In genomic region chr2:113167115-113167932, GRCh38 we compare ENCODE assay signal across 10 cellular contexts. TPM values are rescaled to one million over a fixed set of nuclear protein-coding genes. Genes with fewer than 3 reads are reported as not detected.
DNase-seq lines count a peak whose midpoint lies in the region; TF ChIP-seq lines count a peak whose summit lies in the region.
"Had no signal": no experiment of that assay in that cellular context is flagged by ENCODE, and none has a peak within 500 bp of the region (broad histone marks: within the 10 kb centered on the region; RNA-seq: fewer than 3 reads in every experiment).

No MANE protein-coding gene starts in this region.

- TF ChIP-seq POLR2A in prostate gland (IDR thresholded peaks at IDR 0.05) = no peak

- 76% methylated on average over 12 of the region's 12 CpGs for WGBS in prostate gland

- H3K27me3 ChIP-seq in prostate gland (replicated peaks; ENCODE audit: insufficient read depth) = no peaks in the 10 kb centered on the region

- no peaks in the 10 kb centered on the region for H3K36me3 ChIP-seq in prostate gland

- DNase-seq in DMS153 (lab: John Stamatoyannopoulos, UW) = peak; percentile 89
- DNase-seq in SHP77 treated with DMSO at 0.1 percent for 48 hours (lab: John Stamatoyannopoulos, UW) = peak; percentile 32
- DNase-seq in coronary artery (ENCODE audit: low spot score) = peak; percentile 67
- DNase-seq in posterior vena cava (ENCODE audit: low spot score) = peak; percentile 75
- DNase-seq in occipital lobe (lab: John Stamatoyannopoulos, UW) = no peak
- no peak for DNase-seq in NAMALWA (ENCODE audit: low spot score)
- no peak for DNase-seq in prostate gland (ENCODE audit: low spot score)
- no peak for DNase-seq in NCI-H524 (lab: John Stamatoyannopoulos, UW)
- DNase-seq: amygdala, NCI-H524 treated with DMSO at 0.1 percent for 48 hours had no signal

- H3K4me1 ChIP-seq in prostate gland (replicated peaks) = no peaks in the 10 kb centered on the region

- no peaks in the 10 kb centered on the region for H3K9me3 ChIP-seq in prostate gland

- intact Hi-C loops in posterior vena cava (cut with DNase I) = no loop called here
- intact Hi-C loops in prostate gland (cut with DNase I) = no loop called here

- TF ChIP-seq CTCF in coronary artery (IDR thresholded peaks at IDR 0.05) (no peak), prostate gland (IDR thresholded peaks at IDR 0.05) (no peak)

- no peak overlapping the region for H3K27ac ChIP-seq in coronary artery
- H3K27ac ChIP-seq in prostate gland = no peak overlapping the region

- no peak overlapping the region for H3K4me3 ChIP-seq in coronary artery
- no peak overlapping the region for H3K4me3 ChIP-seq in prostate gland

RNA-seq across cellular contexts. Expression of gene PSD4, which starts 6.4 kb away (rescaled TPM):
- total RNA-seq in posterior vena cava (10 to 100 TPM in 1 of 2 donors, 1 to 10 TPM in 1; 5.8 to 10.5 TPM), occipital lobe (4.2 TPM), prostate gland (100 to 1,000 TPM; 139 to 221 TPM)

RNA-seq across cellular contexts. Expression of gene IL1RN, which starts 39.9 kb away (rescaled TPM):
- total RNA-seq in posterior vena cava = 1 to 10 TPM; 1.7 to 3.0 TPM
- not detected for total RNA-seq in occipital lobe
- 1 to 10 TPM; 3.7 to 4.4 TPM for total RNA-seq in prostate gland

Comparison
In these comparisons a context has a peak if more than half of its experiments do, and no peak if none do; other contexts are left out.
1. DNase-seq: peak in DMS153 (single experiment), SHP77 treated with DMSO at 0.1 percent for 48 hours (single experiment), coronary artery (single experiment) and posterior vena cava (single experiment); none in occipital lobe (single experiment), NAMALWA (single experiment), prostate gland (single experiment) and NCI-H524 (0 of 2).
2. RNA of gene PSD4, which starts 6.4 kb away (total RNA-seq): 139 to 221 TPM in prostate gland; 5.8 to 10.5 TPM in posterior vena cava and 4.2 TPM in occipital lobe (single experiment); every median in the first group is over 10 times any median in the second.